In the genomic region with DNA sequence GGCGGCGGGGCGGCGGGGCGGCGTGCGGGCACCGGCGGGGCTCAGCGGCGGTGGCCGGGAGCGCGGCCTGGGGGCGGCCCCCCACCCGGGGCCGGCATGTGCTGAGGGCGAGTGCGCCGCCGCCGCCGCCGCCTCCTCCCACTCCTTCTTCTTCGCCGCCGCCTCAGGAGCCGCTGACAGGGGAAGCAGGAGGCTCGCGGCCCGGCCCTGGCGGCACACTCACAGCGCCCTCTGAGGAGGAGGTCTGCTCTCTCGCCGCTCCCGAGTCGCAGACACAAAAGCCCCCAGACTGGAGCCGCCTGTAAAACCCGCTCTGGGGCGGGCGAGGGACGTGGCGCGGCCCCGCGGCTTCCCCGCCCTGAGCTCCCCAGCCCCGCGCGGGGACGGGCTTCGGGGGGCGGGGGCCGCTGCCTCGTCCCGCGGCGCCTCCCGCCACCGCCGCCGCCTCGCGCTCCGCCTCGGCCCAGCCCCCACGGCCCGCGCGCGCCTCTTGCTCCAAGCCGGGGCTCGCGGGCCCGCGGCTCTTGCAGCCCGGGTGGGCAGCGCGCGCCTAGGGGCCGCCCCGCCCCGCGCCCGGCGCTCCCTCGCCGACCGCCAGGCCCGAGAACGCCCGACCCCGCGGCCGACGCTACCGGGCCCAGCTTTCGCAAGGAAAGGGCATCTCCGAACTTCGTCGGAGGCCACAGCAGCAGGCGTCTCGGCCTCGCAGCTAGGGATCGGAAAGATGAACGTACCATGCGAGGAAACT, we compare ENCODE assay signal across 8 cellular contexts. TPM values are rescaled to one million over a fixed set of nuclear protein-coding genes. Genes with fewer than 3 reads are reported as not detected.
DNase-seq lines count a peak whose midpoint lies in the region; ATAC-seq and TF ChIP-seq lines count a peak whose summit lies in the region.

Gene PYGO1, minus strand, starts transcription at position 276 of the 748 bp plus-strand sequence. CDS start 462 bp downstream, outside the sequence.

- H3K36me3 ChIP-seq in endodermal cell (ENCODE audit: control insufficient read depth, insufficient read depth, low read length), result no peaks in the 10 kb centered on the region

- in situ Hi-C loops in Caki2 (cut with HindIII; ENCODE audit: low pct_unique_long_range_greater_than_20kb, low sequenced_read_pairs), result no loop called here

- H3K9me3 Mint-ChIP-seq in endodermal cell (peaks cover 7% of the 10 kb centered on the region), memory B cell (no peaks in the 10 kb centered on the region)

- peaks cover 45% of the 10 kb centered on the region for H3K27me3 Mint-ChIP-seq in endodermal cell (ENCODE audit: insufficient read depth)
- peaks cover 10% of the 10 kb centered on the region for H3K27me3 Mint-ChIP-seq in memory B cell

- ATAC-seq in GM21447 (IDR thresholded peaks at IDR 0.05; ENCODE audit: unreplicated experiment), result peak; percentile 72
- ATAC-seq in memory B cell (ENCODE audit: low read depth), result peak; percentile 66
- ATAC-seq in GM19023 (IDR thresholded peaks at IDR 0.05; ENCODE audit: unreplicated experiment), result no peak

- no peak within 1 kb of the TSS for H3K4me3 Mint-ChIP-seq in endodermal cell
- peak within 1 kb of the TSS; percentile 76 for H3K4me3 Mint-ChIP-seq in memory B cell

- WGBS in endodermal cell (ENCODE audit: insufficient coverage in 1 of 2, insufficient read length in 1 of 2), 2 experiments, result 0% methylated on average over 15 to 107 of the region's 107 CpGs

- H3K4me3 ChIP-seq in endodermal cell (ENCODE audit: low read length), result peak within 1 kb of the TSS; percentile 80

- H3K27me3 ChIP-seq in endodermal cell (ENCODE audit: control insufficient read depth, insufficient read depth, low read length, poor library complexity, severe bottlenecking), result peaks cover 66% of the 10 kb centered on the region

- H3K27ac ChIP-seq in endodermal cell (ENCODE audit: low read depth, low read length), result peak within 1 kb of the TSS; percentile 77

- no peaks in the 10 kb centered on the region for H3K4me1 ChIP-seq in endodermal cell (ENCODE audit: control insufficient read depth, insufficient read depth, low read length)

- H3K27ac Mint-ChIP-seq in endodermal cell (no peak within 1 kb of the TSS), memory B cell (no peak within 1 kb of the TSS)

- DNase-seq in Caki2 (ENCODE audit: low read depth), result peak; percentile 43
- peak; percentile 23 for DNase-seq in NCI-H1092 (lab: John Stamatoyannopoulos, UW)
- peak; percentile 7 to 19 for DNase-seq in activated CD4-positive, alpha-beta T cell treated with anti-CD3 and anti-CD28 coated beads, Interleukin-2, amount 50 U/mL, for 4 hours
- DNase-seq in endodermal cell, result peak; percentile 89
- DNase-seq in memory B cell (ENCODE audit: low spot score in 2 of 2), result peak; percentile 15 to 26
- DNase-seq in stimulated activated CD8-positive, alpha-beta memory T cell treated with anti-CD3 and anti-CD28 coated beads, Interleukin-7, amount 100 ng/mL, for 4 hours (ENCODE audit: low read depth in 2 of 2), result peak; percentile 3 to 24

- H3K4me1 Mint-ChIP-seq in endodermal cell, result no peaks in the 10 kb centered on the region
- no peaks in the 10 kb centered on the region for H3K4me1 Mint-ChIP-seq in memory B cell

- peaks cover 8% of the 10 kb centered on the region for H3K9me3 ChIP-seq in endodermal cell (ENCODE audit: control insufficient read depth, low read length)

- no peak within 1 kb of the TSS for H3K9ac ChIP-seq in endodermal cell (ENCODE audit: extremely low read depth, low read length, poor library complexity, severe bottlenecking)

- no peak for TF ChIP-seq CTCF in endodermal cell (conservative IDR thresholded peaks at IDR 0.05)

- H3K36me3 Mint-ChIP-seq in endodermal cell (ENCODE audit: low read depth), result no peaks in the 10 kb centered on the region
- no peaks in the 10 kb centered on the region for H3K36me3 Mint-ChIP-seq in memory B cell

RNA-seq across cellular contexts. Expression of gene PYGO1, which starts in this region (rescaled TPM):
- total RNA-seq in Caki2 (2014; rRNA removed; shearing (Covaris generic); ENCODE audit: low replicate concordance), result 0.96 and 1.9 TPM in 2 replicates
- 1 to 10 TPM; 2.0 to 2.5 TPM for total RNA-seq in endodermal cell
- 14.1 TPM for polyA plus RNA-seq in endodermal cell (2013, experiment 1 of 2)
- polyA plus RNA-seq in endodermal cell (2013, experiment 2 of 2), result 15.1 TPM

Comparison
In these comparisons a context has a peak if more than half of its experiments do, and no peak if none do; other contexts are left out.
1. DNase-seq: peak in every context shown above with its lines; median percentile 89 in endodermal cell; 43 in Caki2; 23 in NCI-H1092; 20 in memory B cell; 14 in stimulated activated CD8-positive, alpha-beta memory T cell treated with anti-CD3 and anti-CD28 coated beads, Interleukin-7, amount 100 ng/mL, for 4 hours; 13 in activated CD4-positive, alpha-beta T cell treated with anti-CD3 and anti-CD28 coated beads, Interleukin-2, amount 50 U/mL, for 4 hours.